8 cellular contexts compared by ENCODE assay signal in the genomic region with DNA sequence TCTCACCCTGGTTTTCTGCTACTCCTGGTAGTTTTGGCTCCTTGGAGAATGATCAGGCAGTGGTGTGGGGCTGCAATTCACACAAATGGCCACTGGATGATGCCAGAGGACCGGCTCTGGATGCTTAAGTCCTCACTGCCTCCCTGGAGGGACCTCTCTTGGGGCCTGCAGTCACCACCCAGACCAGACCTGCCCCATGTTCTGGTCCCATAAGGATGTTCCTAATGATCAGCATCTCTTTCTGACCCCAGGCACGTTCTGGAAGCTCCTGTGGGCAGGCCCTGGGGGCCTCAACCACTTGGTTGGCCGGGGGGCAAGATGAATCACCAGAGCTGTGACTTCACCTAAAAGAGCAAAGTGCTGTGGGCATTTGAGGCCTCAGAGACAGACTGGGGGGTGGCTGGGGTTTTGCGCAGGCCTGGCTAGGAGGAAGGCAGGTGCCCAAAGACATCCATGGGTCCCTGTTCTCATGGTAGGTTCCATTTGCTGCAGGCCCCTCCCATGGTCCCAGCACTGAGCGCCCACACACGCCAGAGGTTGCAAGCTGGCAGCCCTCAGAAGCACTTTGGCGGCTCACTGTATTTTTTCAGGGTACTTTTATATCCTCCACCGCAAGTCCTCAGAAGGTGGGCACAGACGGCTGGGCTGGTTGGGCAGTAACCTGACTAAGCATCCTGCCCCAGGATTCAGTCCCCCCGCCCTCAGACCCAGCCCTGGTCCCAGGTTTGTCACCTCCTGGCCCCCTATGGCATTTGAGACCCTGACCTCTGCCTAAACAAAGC. TPM values are rescaled to one million over a fixed set of nuclear protein-coding genes. Genes with fewer than 3 reads are reported as not detected.
DNase-seq lines count a peak whose midpoint lies in the region; ATAC-seq, FAIRE-seq and TF ChIP-seq lines count a peak whose summit lies in the region.

No MANE protein-coding gene starts in this region.

- H3K36me3 Mint-ChIP-seq in WTC11 = peaks cover 3% of the 10 kb centered on the region; the same call in 1 of the 2 replicates

- no peaks in the 10 kb centered on the region for H4K20me1 ChIP-seq in GM23248 (ENCODE audit: insufficient read depth)

- 67 to 75% methylated on average over 10 of the region's 10 CpGs for WGBS in GM23248 (ENCODE audit: low coverage in 1 of 2, low lambda C conversion rate in 2 of 2, missing lambda C conversion rate in 2 of 2), 2 experiments

- no peak overlapping the region for H3K4me2 ChIP-seq in GM23248 (ENCODE audit: unreplicated experiment)

- H3K9me2 ChIP-seq in GM23248 (ENCODE audit: insufficient read depth) = no peaks in the 10 kb centered on the region

- no peaks in the 10 kb centered on the region for H3F3A ChIP-seq in GM23248 (ENCODE audit: insufficient read depth)

- peaks cover 4% of the 10 kb centered on the region for H3K27me3 Mint-ChIP-seq in WTC11 (ENCODE audit: low read depth)

- TF ChIP-seq CTCF in AG04450 (IDR thresholded peaks at IDR 0.05; ENCODE audit: low read depth, low read length) (peak; percentile 100), WTC11 (IDR thresholded peaks at IDR 0.05) (peak; percentile 99), bronchial epithelial cell (IDR thresholded peaks at IDR 0.05; ENCODE audit: insufficient read depth, low read length, severe bottlenecking) (peak; percentile 100)

- H3K36me3 ChIP-seq in GM23248 (ENCODE audit: low read depth) (no peaks in the 10 kb centered on the region), bronchial epithelial cell (ENCODE audit: control insufficient read depth, insufficient read depth, low read length) (no peaks in the 10 kb centered on the region)

- no peaks in the 10 kb centered on the region for H3K79me2 ChIP-seq in GM23248 (ENCODE audit: insufficient read depth)

- ATAC-seq in WTC11 (peak; percentile 80), HG02840 (IDR thresholded peaks at IDR 0.05; ENCODE audit: low FRiP score, unreplicated experiment) (no peak)

- peaks cover 4% of the 10 kb centered on the region for H3K27me3 ChIP-seq in AG04450 (ENCODE audit: control insufficient read depth, insufficient read depth, low read length)
- H3K27me3 ChIP-seq in GM23248 (replicated peaks; ENCODE audit: insufficient read depth) = no peaks in the 10 kb centered on the region
- H3K27me3 ChIP-seq in bronchial epithelial cell (ENCODE audit: control insufficient read depth, insufficient read depth, low read length) = peaks cover 4% of the 10 kb centered on the region

- no peak overlapping the region for H3K4me3 Mint-ChIP-seq in WTC11

- peak; percentile 74 for DNase-seq in AG04450 (ENCODE audit: low read depth, low spot score)
- DNase-seq in GM23248 = peak; percentile 90
- DNase-seq in NCI-H2227 (lab: John Stamatoyannopoulos, UW; ENCODE audit: unreplicated experiment) = peak; percentile 78
- peak; percentile 85 for DNase-seq in WTC11 (ENCODE audit: low spot score)
- DNase-seq in bronchial epithelial cell (ENCODE audit: low read depth) = peak; percentile 63
- peak; percentile 94 for DNase-seq in islet precursor cell
- DNase-seq in stimulated activated CD4-positive, alpha-beta T cell treated with anti-CD3 and anti-CD28 coated beads, Interleukin-1b, Interleukin-23, amount 100 ng/mL, for 1 hour (ENCODE audit: low read depth in 2 of 2) = peak; percentile 29 to 33

- in situ Hi-C loops in GM23248 (cut with MboI) = loop anchor here (10.0 kb wide), 2 partner anchors 138 to 288 kb away; partner anchors contain the start of gene RASD1

- CTCF ChIA-PET in AG04450 (lab: Charles Lee) = interaction anchor here (0.6 to 4.8 kb wide), 10 partner anchors 10 to 283 kb away, joined by 3 to 121 read pairs (median 4); no protein-coding TSS in a partner anchor
- CTCF ChIA-PET in WTC11 (lab: Charles Lee) = interaction anchor here (1.0 to 5.9 kb wide), 6 partner anchors 31 to 286 kb away, joined by 3 to 71 read pairs (median 6); partner anchors contain the start of gene RASD1

- H3K9me3 ChIP-seq in AG04450 (ENCODE audit: control insufficient read depth, insufficient read depth, low read length) = peaks cover 9% of the 10 kb centered on the region; the same call in 1 of the 2 replicates
- H3K9me3 ChIP-seq in GM23248 (ENCODE audit: low read depth) = no peaks in the 10 kb centered on the region

- H3K9ac ChIP-seq in GM23248 = no peak overlapping the region

- H3K27ac ChIP-seq in AG04450 (ENCODE audit: low read depth, low read length) (no peak overlapping the region), GM23248 (no peak overlapping the region)

- no peak for FAIRE-seq in bronchial epithelial cell (lab: Jason Lieb, UNC)

- no peak overlapping the region for H3K4me3 ChIP-seq in AG04450 (ENCODE audit: low read depth, low read length)
- no peak overlapping the region for H3K4me3 ChIP-seq in GM23248
- no peak overlapping the region for H3K4me3 ChIP-seq in bronchial epithelial cell (ENCODE audit: low read depth, low read length)

- H3K27ac Mint-ChIP-seq in WTC11 = no peak overlapping the region

- H2AFZ ChIP-seq in GM23248 = no peak overlapping the region

- no peaks in the 10 kb centered on the region for H3K4me1 ChIP-seq in GM23248 (ENCODE audit: insufficient read depth)

- H3K4me1 Mint-ChIP-seq in WTC11 = peaks cover 3% of the 10 kb centered on the region; the same call in 1 of the 2 replicates

- POLR2A ChIA-PET in AG04450 (lab: Yijun Ruan, JAX) = no interaction called here
- POLR2A ChIA-PET in WTC11 (lab: Charles Lee) = no interaction called here

- H3K9me3 Mint-ChIP-seq in WTC11 = peaks cover 22% of the 10 kb centered on the region

TF ChIP-seq in WTC11, 78 proteins besides CTCF, POLR2A, EP300 and RAD21 (continues in another document):
- TF ChIP-seq GABPB1 (CRISPR knock-in tag; IDR thresholded peaks at IDR 0.05) (0 out of 2 replicates have a peak, but pooled peaks have one; percentile 7), ARID4B (CRISPR knock-in tag; IDR thresholded peaks at IDR 0.05; ENCODE audit: borderline replicate concordance) (no peak), TCF7 (CRISPR knock-in tag; IDR thresholded peaks at IDR 0.05; ENCODE audit: low read depth) (no peak), ZNF423 (CRISPR knock-in tag; IDR thresholded peaks at IDR 0.05) (peak; percentile 55)
- TF ChIP-seq, protein P1, sequence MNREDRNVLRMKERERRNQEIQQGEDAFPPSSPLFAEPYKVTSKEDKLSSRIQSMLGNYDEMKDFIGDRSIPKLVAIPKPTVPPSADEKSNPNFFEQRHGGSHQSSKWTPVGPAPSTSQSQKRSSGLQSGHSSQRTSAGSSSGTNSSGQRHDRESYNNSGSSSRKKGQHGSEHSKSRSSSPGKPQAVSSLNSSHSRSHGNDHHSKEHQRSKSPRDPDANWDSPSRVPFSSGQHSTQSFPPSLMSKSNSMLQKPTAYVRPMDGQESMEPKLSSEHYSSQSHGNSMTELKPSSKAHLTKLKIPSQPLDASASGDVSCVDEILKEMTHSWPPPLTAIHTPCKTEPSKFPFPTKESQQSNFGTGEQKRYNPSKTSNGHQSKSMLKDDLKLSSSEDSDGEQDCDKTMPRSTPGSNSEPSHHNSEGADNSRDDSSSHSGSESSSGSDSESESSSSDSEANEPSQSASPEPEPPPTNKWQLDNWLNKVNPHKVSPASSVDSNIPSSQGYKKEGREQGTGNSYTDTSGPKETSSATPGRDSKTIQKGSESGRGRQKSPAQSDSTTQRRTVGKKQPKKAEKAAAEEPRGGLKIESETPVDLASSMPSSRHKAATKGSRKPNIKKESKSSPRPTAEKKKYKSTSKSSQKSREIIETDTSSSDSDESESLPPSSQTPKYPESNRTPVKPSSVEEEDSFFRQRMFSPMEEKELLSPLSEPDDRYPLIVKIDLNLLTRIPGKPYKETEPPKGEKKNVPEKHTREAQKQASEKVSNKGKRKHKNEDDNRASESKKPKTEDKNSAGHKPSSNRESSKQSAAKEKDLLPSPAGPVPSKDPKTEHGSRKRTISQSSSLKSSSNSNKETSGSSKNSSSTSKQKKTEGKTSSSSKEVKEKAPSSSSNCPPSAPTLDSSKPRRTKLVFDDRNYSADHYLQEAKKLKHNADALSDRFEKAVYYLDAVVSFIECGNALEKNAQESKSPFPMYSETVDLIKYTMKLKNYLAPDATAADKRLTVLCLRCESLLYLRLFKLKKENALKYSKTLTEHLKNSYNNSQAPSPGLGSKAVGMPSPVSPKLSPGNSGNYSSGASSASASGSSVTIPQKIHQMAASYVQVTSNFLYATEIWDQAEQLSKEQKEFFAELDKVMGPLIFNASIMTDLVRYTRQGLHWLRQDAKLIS (CRISPR knock-in tag; IDR thresholded peaks at IDR 0.05; ENCODE audit: borderline replicate concordance) = no peak

RNA-seq across cellular contexts. Expression of gene NT5M, which starts 53.2 kb away (rescaled TPM):
- polyA plus RNA-seq in AG04450 (2011; rRNA removed) (0.22 and 0.36 TPM in 2 replicates), GM23248 (2016; fragmentation: Nextera tagmentation; extraction: Ambion mirVana) (3.3 and 4.5 TPM in 2 replicates)
- 0.37 TPM in 1 of 2 replicates, not detected in the other for polyA minus RNA-seq in AG04450 (2011; rRNA and poly(A)+ RNA removed)
- total RNA-seq in GM23248 (2014; rRNA removed; shearing (Covaris generic)) = 0.63 and 5.1 TPM in 2 replicates
- total RNA-seq in WTC11 (2021) (10.8 to 18.8 TPM (median 17.5 TPM) in 3 replicates), bronchial epithelial cell (0.79 and 1.0 TPM in 2 replicates)

Comparison
In these comparisons a context has a peak if more than half of its experiments do, and no peak if none do; other contexts are left out.
1. DNase-seq: peak in every context shown above with its lines; median percentile 94 in islet precursor cell; 90 in GM23248; 85 in WTC11; 78 in NCI-H2227; 74 in AG04450; 63 in bronchial epithelial cell; 31 in stimulated activated CD4-positive, alpha-beta T cell treated with anti-CD3 and anti-CD28 coated beads, Interleukin-1b, Interleukin-23, amount 100 ng/mL, for 1 hour.